ENCODE assay signal across 1 cellular context in genomic region chr12:29439506-29439905, GRCh38.
TF ChIP-seq lines count a peak whose summit lies in the region.

No MANE protein-coding gene starts in this region.

TF ChIP-seq in HepG2, 621 proteins besides CTCF, POLR2A, EP300 and RAD21:
- TF ChIP-seq ZNF609 (CRISPR knock-in tag; IDR thresholded peaks at IDR 0.05; ENCODE audit: borderline replicate concordance) (no peak), NCOR1 (IDR thresholded peaks at IDR 0.05; ENCODE audit: borderline replicate concordance, low read length) (no peak), ZNF512B (CRISPR knock-in tag; IDR thresholded peaks at IDR 0.05; ENCODE audit: borderline replicate concordance) (no peak), ZNF224 (CRISPR knock-in tag; IDR thresholded peaks at IDR 0.05) (no peak), ZNF710 (CRISPR knock-in tag; IDR thresholded peaks at IDR 0.05; ENCODE audit: borderline replicate concordance) (no peak), IKZF5 (CRISPR knock-in tag; IDR thresholded peaks at IDR 0.05) (no peak), PHF5A (CRISPR knock-in tag; IDR thresholded peaks at IDR 0.05; ENCODE audit: low read depth, unreplicated experiment) (no peak), ZNF431 (CRISPR knock-in tag; IDR thresholded peaks at IDR 0.05; ENCODE audit: borderline replicate concordance, low read depth) (no peak), GMEB2 (CRISPR knock-in tag; IDR thresholded peaks at IDR 0.05; ENCODE audit: low read depth) (no peak), TRIM22 (IDR thresholded peaks at IDR 0.05) (no peak), REXO4 (CRISPR knock-in tag; IDR thresholded peaks at IDR 0.05; ENCODE audit: borderline replicate concordance) (no peak)
